In genomic region chr6:149015877-149016525, GRCh38 we compare ENCODE assay signal across 17 cellular contexts.
DNase-seq lines count a peak whose midpoint lies in the region; ATAC-seq and TF ChIP-seq lines count a peak whose summit lies in the region.
"Had no signal": no experiment of that assay in that cellular context is flagged by ENCODE, and none has a peak within 500 bp of the region (broad histone marks: within the 10 kb centered on the region; RNA-seq: fewer than 3 reads in every experiment).

No MANE protein-coding gene starts in this region.

- no peak for ATAC-seq in RWPE2 (ENCODE audit: low read depth)
- ATAC-seq: stimulated activated memory B cell treated with anti-CD40 and anti-IgM and Interleukin-4, amounts not matched to agents 10 μg/mL and 1 μg/mL and 100 μg/mL, for 72 hours had no signal

- H3K9me3 ChIP-seq in RWPE2 (ENCODE audit: severe bottlenecking): no peaks in the 10 kb centered on the region
- no peaks in the 10 kb centered on the region for H3K9me3 ChIP-seq in tibial artery
- H3K9me3 ChIP-seq: breast epithelium, SJSA1, tibial nerve had no signal

- intact Hi-C loops in tibial artery (cut with DNase I; ENCODE audit: low total_unique reads): no loop called here

- TF ChIP-seq CTCF in RWPE2 (IDR thresholded peaks at IDR 0.05; ENCODE audit: poor library complexity, severe bottlenecking): no peak
- no peak for TF ChIP-seq CTCF in tibial artery (IDR thresholded peaks at IDR 0.05)

- H3K27me3 ChIP-seq in RWPE2 (ENCODE audit: insufficient read depth, poor library complexity, severe bottlenecking) (no peaks in the 10 kb centered on the region), H7 (ENCODE audit: control insufficient read depth, insufficient read depth, low read length) (no peaks in the 10 kb centered on the region), tibial artery (no peaks in the 10 kb centered on the region)
- H3K27me3 ChIP-seq: breast epithelium, SJSA1, tibial nerve had no signal

- H3K36me3 ChIP-seq in RWPE2 (ENCODE audit: low read depth): no peaks in the 10 kb centered on the region
- H3K36me3 ChIP-seq in H7 (replicated peaks; ENCODE audit: control insufficient read depth, insufficient read depth, low read length): peaks cover 1% of the 10 kb centered on the region; the same call in 1 of the 2 replicates
- H3K36me3 ChIP-seq in tibial artery: no peaks in the 10 kb centered on the region
- H3K36me3 ChIP-seq: breast epithelium, SJSA1 had no signal

- H3K4me3 ChIP-seq in RWPE2 (ENCODE audit: severe bottlenecking): no peak overlapping the region
- no peak overlapping the region for H3K4me3 ChIP-seq in H7 (ENCODE audit: insufficient read depth, low read depth, low read length)
- H3K4me3 ChIP-seq in tibial artery: no peak overlapping the region
- H3K4me3 ChIP-seq: breast epithelium, SJSA1, tibial nerve had no signal

- H3K27ac ChIP-seq in RWPE2 (ENCODE audit: poor library complexity, severe bottlenecking): peak overlapping the region; percentile 58
- no peak overlapping the region for H3K27ac ChIP-seq in tibial artery
- H3K27ac ChIP-seq: breast epithelium, SJSA1, tibial nerve had no signal

- peaks cover 35% of the 10 kb centered on the region for H3K4me1 ChIP-seq in RWPE2 (ENCODE audit: insufficient read depth, poor library complexity, severe bottlenecking)
- no peaks in the 10 kb centered on the region for H3K4me1 ChIP-seq in tibial artery
- H3K4me1 ChIP-seq: breast epithelium had no signal

- peak; percentile 83 for DNase-seq in A172 (ENCODE audit: low spot score)
- peak; percentile 29 for DNase-seq in HT1080 (ENCODE audit: low read depth)
- DNase-seq in RWPE2 (ENCODE audit: low spot score): no peak
- peak; percentile 31 for DNase-seq in globus pallidus (ENCODE audit: low spot score)
- no peak for DNase-seq in H7
- DNase-seq in tibial artery: no peak
- no peak for DNase-seq in middle frontal gyrus (ENCODE audit: extremely low spot score, low spot score)
- DNase-seq in islet precursor cell: no peak
- DNase-seq: activated CD4-positive, alpha-beta T cell treated with anti-CD3 and anti-CD28 coated beads, Interleukin-2, amount 50 U/mL, for 1 hour; activated T-cell treated with anti-CD3 and anti-CD28 coated beads for 4 hours; CD4-positive, CD25-positive, alpha-beta regulatory T cell; DND-41; NCI-H187 had no signal

Comparison
In these comparisons a context has a peak if more than half of its experiments do, and no peak if none do; other contexts are left out.
1. DNase-seq: peak in A172 (single experiment), HT1080 (single experiment) and globus pallidus (single experiment); none in RWPE2 (single experiment), H7 (single experiment), tibial artery (0 of 2), middle frontal gyrus (single experiment) and islet precursor cell (single experiment).